ENCODE assay signal across 1 cellular context in genomic region chr21:42572906-42573495, GRCh38.
TF ChIP-seq lines count a peak whose summit lies in the region.

No MANE protein-coding gene starts in this region.

TF ChIP-seq in WTC11, 78 proteins besides CTCF, POLR2A, EP300 and RAD21 (continued from another document):
- TF ChIP-seq AFF4 (CRISPR knock-in tag; IDR thresholded peaks at IDR 0.05; ENCODE audit: borderline replicate concordance) (no peak), E2F5 (CRISPR knock-in tag; IDR thresholded peaks at IDR 0.05) (no peak), ZNF416 (CRISPR knock-in tag; IDR thresholded peaks at IDR 0.05) (no peak), ZNF423 (CRISPR knock-in tag; IDR thresholded peaks at IDR 0.05) (no peak), ATF2 (CRISPR knock-in tag; IDR thresholded peaks at IDR 0.05; ENCODE audit: borderline replicate concordance, low read depth) (no peak), RORB (CRISPR knock-in tag; IDR thresholded peaks at IDR 0.05) (no peak), AR (CRISPR knock-in tag; IDR thresholded peaks at IDR 0.05) (no peak), KAT7 (CRISPR knock-in tag; IDR thresholded peaks at IDR 0.05; ENCODE audit: borderline replicate concordance) (no peak), ZSCAN18 (CRISPR knock-in tag; IDR thresholded peaks at IDR 0.05) (no peak), OVOL2 (CRISPR knock-in tag; IDR thresholded peaks at IDR 0.05; ENCODE audit: borderline replicate concordance) (no peak), E2F4 (CRISPR knock-in tag; IDR thresholded peaks at IDR 0.05; ENCODE audit: borderline replicate concordance, low read depth) (no peak)
